Comparison of ENCODE assay signal across 1 cellular context in the genomic region with DNA sequence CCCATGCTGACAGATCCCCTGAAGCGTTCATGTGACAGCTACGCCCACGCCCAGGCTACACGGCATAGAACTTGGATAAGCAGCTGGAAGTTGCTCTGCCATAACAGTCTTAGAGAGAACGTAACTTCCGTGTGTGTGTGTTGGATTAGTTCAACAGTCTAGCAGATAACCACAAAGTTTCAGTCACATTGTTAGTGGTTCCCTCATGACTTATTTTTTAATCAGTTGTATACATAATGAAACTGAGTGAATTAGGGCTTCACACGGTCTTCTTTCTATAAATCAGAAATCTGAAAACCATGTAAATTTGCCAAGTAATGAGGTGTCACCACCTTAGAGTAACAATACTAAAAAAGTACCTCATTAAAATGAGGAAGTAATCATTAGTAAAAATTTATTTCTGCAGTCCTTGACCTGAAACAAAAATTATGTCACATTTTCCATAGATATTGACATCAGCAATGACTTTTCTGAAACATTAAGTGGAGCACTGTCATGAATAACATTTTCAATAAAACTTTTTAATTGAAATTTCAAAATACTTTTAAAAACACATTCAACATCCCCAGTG.
TF ChIP-seq lines count a peak whose summit lies in the region.

No MANE protein-coding gene starts in this region.

TF ChIP-seq in K562, 482 proteins besides CTCF, POLR2A, EP300 and RAD21 (continued from another document and continues in another):
- 0 out of 2 replicates have a peak, but pooled peaks have one; percentile 20 for TF ChIP-seq SP1 (CRISPR knock-in tag; IDR thresholded peaks at IDR 0.05)
- TF ChIP-seq TAF1 (IDR thresholded peaks at IDR 0.05; ENCODE audit: control insufficient read depth, extremely low read depth, insufficient read depth, low read length, severe bottlenecking): peak; percentile 24
- no peak for TF ChIP-seq ZNF12 (CRISPR knock-in tag; IDR thresholded peaks at IDR 0.05)
- TF ChIP-seq, protein P1, sequence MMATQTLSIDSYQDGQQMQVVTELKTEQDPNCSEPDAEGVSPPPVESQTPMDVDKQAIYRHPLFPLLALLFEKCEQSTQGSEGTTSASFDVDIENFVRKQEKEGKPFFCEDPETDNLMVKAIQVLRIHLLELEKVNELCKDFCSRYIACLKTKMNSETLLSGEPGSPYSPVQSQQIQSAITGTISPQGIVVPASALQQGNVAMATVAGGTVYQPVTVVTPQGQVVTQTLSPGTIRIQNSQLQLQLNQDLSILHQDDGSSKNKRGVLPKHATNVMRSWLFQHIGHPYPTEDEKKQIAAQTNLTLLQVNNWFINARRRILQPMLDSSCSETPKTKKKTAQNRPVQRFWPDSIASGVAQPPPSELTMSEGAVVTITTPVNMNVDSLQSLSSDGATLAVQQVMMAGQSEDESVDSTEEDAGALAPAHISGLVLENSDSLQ (IDR thresholded peaks at IDR 0.05): peak; percentile 81
- TF ChIP-seq OTX1 (CRISPR knock-in tag; IDR thresholded peaks at IDR 0.05): no peak
- TF ChIP-seq RAD51 (IDR thresholded peaks at IDR 0.05; ENCODE audit: borderline replicate concordance, low read depth): no peak
- TF ChIP-seq, protein P2, sequence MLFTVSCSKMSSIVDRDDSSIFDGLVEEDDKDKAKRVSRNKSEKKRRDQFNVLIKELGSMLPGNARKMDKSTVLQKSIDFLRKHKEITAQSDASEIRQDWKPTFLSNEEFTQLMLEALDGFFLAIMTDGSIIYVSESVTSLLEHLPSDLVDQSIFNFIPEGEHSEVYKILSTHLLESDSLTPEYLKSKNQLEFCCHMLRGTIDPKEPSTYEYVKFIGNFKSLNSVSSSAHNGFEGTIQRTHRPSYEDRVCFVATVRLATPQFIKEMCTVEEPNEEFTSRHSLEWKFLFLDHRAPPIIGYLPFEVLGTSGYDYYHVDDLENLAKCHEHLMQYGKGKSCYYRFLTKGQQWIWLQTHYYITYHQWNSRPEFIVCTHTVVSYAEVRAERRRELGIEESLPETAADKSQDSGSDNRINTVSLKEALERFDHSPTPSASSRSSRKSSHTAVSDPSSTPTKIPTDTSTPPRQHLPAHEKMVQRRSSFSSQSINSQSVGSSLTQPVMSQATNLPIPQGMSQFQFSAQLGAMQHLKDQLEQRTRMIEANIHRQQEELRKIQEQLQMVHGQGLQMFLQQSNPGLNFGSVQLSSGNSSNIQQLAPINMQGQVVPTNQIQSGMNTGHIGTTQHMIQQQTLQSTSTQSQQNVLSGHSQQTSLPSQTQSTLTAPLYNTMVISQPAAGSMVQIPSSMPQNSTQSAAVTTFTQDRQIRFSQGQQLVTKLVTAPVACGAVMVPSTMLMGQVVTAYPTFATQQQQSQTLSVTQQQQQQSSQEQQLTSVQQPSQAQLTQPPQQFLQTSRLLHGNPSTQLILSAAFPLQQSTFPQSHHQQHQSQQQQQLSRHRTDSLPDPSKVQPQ (CRISPR knock-in tag; IDR thresholded peaks at IDR 0.05; ENCODE audit: borderline replicate concordance): no peak
- TF ChIP-seq SMAD1 (IDR thresholded peaks at IDR 0.05; ENCODE audit: low read depth, low read length, partially characterized antibody): peak; percentile 19
- no peak for TF ChIP-seq HMGN3 (IDR thresholded peaks at IDR 0.05; ENCODE audit: borderline replicate concordance, extremely low read depth, insufficient read length, low read depth, low read length)
- no peak for TF ChIP-seq MAFG (tag; conservative IDR thresholded peaks at IDR 0.05)
- TF ChIP-seq CREM (IDR thresholded peaks at IDR 0.05; ENCODE audit: low read depth): peak; percentile 93
- TF ChIP-seq, protein P3, sequence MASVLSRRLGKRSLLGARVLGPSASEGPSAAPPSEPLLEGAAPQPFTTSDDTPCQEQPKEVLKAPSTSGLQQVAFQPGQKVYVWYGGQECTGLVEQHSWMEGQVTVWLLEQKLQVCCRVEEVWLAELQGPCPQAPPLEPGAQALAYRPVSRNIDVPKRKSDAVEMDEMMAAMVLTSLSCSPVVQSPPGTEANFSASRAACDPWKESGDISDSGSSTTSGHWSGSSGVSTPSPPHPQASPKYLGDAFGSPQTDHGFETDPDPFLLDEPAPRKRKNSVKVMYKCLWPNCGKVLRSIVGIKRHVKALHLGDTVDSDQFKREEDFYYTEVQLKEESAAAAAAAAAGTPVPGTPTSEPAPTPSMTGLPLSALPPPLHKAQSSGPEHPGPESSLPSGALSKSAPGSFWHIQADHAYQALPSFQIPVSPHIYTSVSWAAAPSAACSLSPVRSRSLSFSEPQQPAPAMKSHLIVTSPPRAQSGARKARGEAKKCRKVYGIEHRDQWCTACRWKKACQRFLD (CRISPR knock-in tag; IDR thresholded peaks at IDR 0.05): peak; percentile 82
- no peak for TF ChIP-seq ZNF133 (CRISPR knock-in tag; IDR thresholded peaks at IDR 0.05)
- peak; percentile 75 for TF ChIP-seq NCOR1 (IDR thresholded peaks at IDR 0.05)
- 0 out of 2 replicates have a peak, but pooled peaks have one; percentile 13 for TF ChIP-seq ZNF766 (CRISPR knock-in tag; conservative IDR thresholded peaks at IDR 0.05)
- peak; percentile 61 to 81; a peak in 2 of 4 replicates for TF ChIP-seq TRIM24 (IDR thresholded peaks at IDR 0.05)
- TF ChIP-seq DACH1 (IDR thresholded peaks at IDR 0.05; ENCODE audit: partially characterized antibody): peak; percentile 61
- peak; percentile 70 for TF ChIP-seq LEF1 (IDR thresholded peaks at IDR 0.05)
- peak; percentile 53; the same call in 1 of the 2 replicates for TF ChIP-seq ZNF589 (CRISPR knock-in tag; IDR thresholded peaks at IDR 0.05; ENCODE audit: low read depth)
- TF ChIP-seq SMARCC2 (IDR thresholded peaks at IDR 0.05; ENCODE audit: low read depth): no peak
- no peak for TF ChIP-seq NR4A1 (CRISPR knock-in tag; IDR thresholded peaks at IDR 0.05)
- TF ChIP-seq NR4A1 (tag; IDR thresholded peaks at IDR 0.05): no peak
- peak; percentile 87 for TF ChIP-seq EHMT2 (IDR thresholded peaks at IDR 0.05)
- TF ChIP-seq NFE2L1 (tag; IDR thresholded peaks at IDR 0.05; ENCODE audit: borderline replicate concordance, low read depth): no peak
- TF ChIP-seq PCBP1 (IDR thresholded peaks at IDR 0.05; ENCODE audit: low read depth, low read length, poor library complexity, severe bottlenecking): no peak
- TF ChIP-seq ETV1 (tag; conservative IDR thresholded peaks at IDR 0.05; ENCODE audit: low read depth): peak; percentile 64
- no peak for TF ChIP-seq CBX8 (IDR thresholded peaks at IDR 0.05; ENCODE audit: borderline replicate concordance, extremely low read depth, low read depth, low read length, poor library complexity, severe bottlenecking)
- no peak for TF ChIP-seq SIRT6 (IDR thresholded peaks at IDR 0.05; ENCODE audit: low read depth, low read length)
- peak; percentile 33; the same call in 1 of the 2 replicates for TF ChIP-seq MTA2 (IDR thresholded peaks at IDR 0.05; ENCODE audit: low read depth)
- peak in 1 of 2 experiments; percentile 31; a peak in 1 of 4 replicates for TF ChIP-seq TBL1XR1 (IDR thresholded peaks at IDR 0.05; ENCODE audit: low read length in 2 of 2)
- TF ChIP-seq TCF3 (CRISPR knock-in tag; IDR thresholded peaks at IDR 0.05): peak; percentile 90
- peak; percentile 91 for TF ChIP-seq TEAD4 (IDR thresholded peaks at IDR 0.05; ENCODE audit: low read length)
- TF ChIP-seq TEAD4 (CRISPR knock-in tag; IDR thresholded peaks at IDR 0.05; ENCODE audit: borderline replicate concordance): no peak
- no peak for TF ChIP-seq PYGO2 (tag; IDR thresholded peaks at IDR 0.05)
- peak; percentile 70 for TF ChIP-seq KLF16 (IDR thresholded peaks at IDR 0.05)
- peak; percentile 87 for TF ChIP-seq PML (IDR thresholded peaks at IDR 0.05; ENCODE audit: low read length)
- TF ChIP-seq POLR2AphosphoS5 (IDR thresholded peaks at IDR 0.05; ENCODE audit: control insufficient read depth, insufficient read depth, low read depth, low read length): peak; percentile 82
- no peak for TF ChIP-seq ZFP30 (CRISPR knock-in tag; IDR thresholded peaks at IDR 0.05; ENCODE audit: borderline replicate concordance)
- TF ChIP-seq CHCHD3 (CRISPR knock-in tag; IDR thresholded peaks at IDR 0.05): no peak
- TF ChIP-seq GATA2 (CRISPR knock-in tag; IDR thresholded peaks at IDR 0.05): peak; percentile 67; the same call in 1 of the 2 replicates
- 0 out of 2 replicates have a peak, but pooled peaks have one; percentile 17 for TF ChIP-seq CC2D1A (IDR thresholded peaks at IDR 0.05)
- TF ChIP-seq, protein P4, sequence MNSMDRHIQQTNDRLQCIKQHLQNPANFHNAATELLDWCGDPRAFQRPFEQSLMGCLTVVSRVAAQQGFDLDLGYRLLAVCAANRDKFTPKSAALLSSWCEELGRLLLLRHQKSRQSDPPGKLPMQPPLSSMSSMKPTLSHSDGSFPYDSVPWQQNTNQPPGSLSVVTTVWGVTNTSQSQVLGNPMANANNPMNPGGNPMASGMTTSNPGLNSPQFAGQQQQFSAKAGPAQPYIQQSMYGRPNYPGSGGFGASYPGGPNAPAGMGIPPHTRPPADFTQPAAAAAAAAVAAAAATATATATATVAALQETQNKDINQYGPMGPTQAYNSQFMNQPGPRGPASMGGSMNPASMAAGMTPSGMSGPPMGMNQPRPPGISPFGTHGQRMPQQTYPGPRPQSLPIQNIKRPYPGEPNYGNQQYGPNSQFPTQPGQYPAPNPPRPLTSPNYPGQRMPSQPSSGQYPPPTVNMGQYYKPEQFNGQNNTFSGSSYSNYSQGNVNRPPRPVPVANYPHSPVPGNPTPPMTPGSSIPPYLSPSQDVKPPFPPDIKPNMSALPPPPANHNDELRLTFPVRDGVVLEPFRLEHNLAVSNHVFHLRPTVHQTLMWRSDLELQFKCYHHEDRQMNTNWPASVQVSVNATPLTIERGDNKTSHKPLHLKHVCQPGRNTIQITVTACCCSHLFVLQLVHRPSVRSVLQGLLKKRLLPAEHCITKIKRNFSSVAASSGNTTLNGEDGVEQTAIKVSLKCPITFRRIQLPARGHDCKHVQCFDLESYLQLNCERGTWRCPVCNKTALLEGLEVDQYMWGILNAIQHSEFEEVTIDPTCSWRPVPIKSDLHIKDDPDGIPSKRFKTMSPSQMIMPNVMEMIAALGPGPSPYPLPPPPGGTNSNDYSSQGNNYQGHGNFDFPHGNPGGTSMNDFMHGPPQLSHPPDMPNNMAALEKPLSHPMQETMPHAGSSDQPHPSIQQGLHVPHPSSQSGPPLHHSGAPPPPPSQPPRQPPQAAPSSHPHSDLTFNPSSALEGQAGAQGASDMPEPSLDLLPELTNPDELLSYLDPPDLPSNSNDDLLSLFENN (IDR thresholded peaks at IDR 0.05; ENCODE audit: low read depth in 2 of 2, low read length in 2 of 2): peak in 1 of 2 experiments; percentile 79; a peak in 2 of 4 replicates
- TF ChIP-seq SOX6 (IDR thresholded peaks at IDR 0.05): peak; percentile 54; the same call in 1 of the 2 replicates
- TF ChIP-seq MYBL2 (IDR thresholded peaks at IDR 0.05; ENCODE audit: low read depth): no peak
- TF ChIP-seq MYBL2 (CRISPR knock-in tag; IDR thresholded peaks at IDR 0.05; ENCODE audit: borderline replicate concordance): no peak
- TF ChIP-seq PHTF2 (CRISPR knock-in tag; IDR thresholded peaks at IDR 0.05): no peak
- no peak for TF ChIP-seq CEBPB (tag; IDR thresholded peaks at IDR 0.05)
- 0 out of 4 replicates have a peak, but pooled peaks of 1 of the 2 experiments have one; percentile 22 for TF ChIP-seq MAZ (CRISPR knock-in tag; conservative IDR thresholded peaks at IDR 0.05 in 1 of 2, IDR thresholded peaks at IDR 0.05 in 1 of 2)
- TF ChIP-seq ZNF174 (CRISPR knock-in tag; IDR thresholded peaks at IDR 0.05): no peak
- TF ChIP-seq ZNF507 (tag; conservative IDR thresholded peaks at IDR 0.05): no peak
- TF ChIP-seq NFRKB (IDR thresholded peaks at IDR 0.05; ENCODE audit: low read depth): 0 out of 2 replicates have a peak, but pooled peaks have one; percentile 53
- TF ChIP-seq NELFE (IDR thresholded peaks at IDR 0.05; ENCODE audit: insufficient read depth, insufficient read length): no peak
- TF ChIP-seq, protein P5, sequence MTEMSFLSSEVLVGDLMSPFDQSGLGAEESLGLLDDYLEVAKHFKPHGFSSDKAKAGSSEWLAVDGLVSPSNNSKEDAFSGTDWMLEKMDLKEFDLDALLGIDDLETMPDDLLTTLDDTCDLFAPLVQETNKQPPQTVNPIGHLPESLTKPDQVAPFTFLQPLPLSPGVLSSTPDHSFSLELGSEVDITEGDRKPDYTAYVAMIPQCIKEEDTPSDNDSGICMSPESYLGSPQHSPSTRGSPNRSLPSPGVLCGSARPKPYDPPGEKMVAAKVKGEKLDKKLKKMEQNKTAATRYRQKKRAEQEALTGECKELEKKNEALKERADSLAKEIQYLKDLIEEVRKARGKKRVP (CRISPR knock-in tag; IDR thresholded peaks at IDR 0.05): no peak
- TF ChIP-seq ZNF77 (CRISPR knock-in tag; IDR thresholded peaks at IDR 0.05): no peak
- peak; percentile 74 for TF ChIP-seq BHLHE40 (IDR thresholded peaks at IDR 0.05; ENCODE audit: low read length)
- TF ChIP-seq, protein P6, sequence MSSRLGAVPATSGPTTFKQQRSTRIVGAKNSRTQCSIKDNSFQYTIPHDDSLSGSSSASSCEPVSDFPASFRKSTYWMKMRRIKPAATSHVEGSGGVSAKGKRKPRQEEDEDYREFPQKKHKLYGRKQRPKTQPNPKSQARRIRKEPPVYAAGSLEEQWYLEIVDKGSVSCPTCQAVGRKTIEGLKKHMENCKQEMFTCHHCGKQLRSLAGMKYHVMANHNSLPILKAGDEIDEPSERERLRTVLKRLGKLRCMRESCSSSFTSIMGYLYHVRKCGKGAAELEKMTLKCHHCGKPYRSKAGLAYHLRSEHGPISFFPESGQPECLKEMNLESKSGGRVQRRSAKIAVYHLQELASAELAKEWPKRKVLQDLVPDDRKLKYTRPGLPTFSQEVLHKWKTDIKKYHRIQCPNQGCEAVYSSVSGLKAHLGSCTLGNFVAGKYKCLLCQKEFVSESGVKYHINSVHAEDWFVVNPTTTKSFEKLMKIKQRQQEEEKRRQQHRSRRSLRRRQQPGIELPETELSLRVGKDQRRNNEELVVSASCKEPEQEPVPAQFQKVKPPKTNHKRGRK (tag; IDR thresholded peaks at IDR 0.05): no peak
- TF ChIP-seq NEUROD1 (IDR thresholded peaks at IDR 0.05; ENCODE audit: borderline replicate concordance, low read depth, low read length, partially characterized antibody): no peak
- no peak for TF ChIP-seq RBM14 (IDR thresholded peaks at IDR 0.05; ENCODE audit: borderline replicate concordance, insufficient read depth, low read depth, low read length)
